14 cellular contexts compared by ENCODE assay signal in genomic region chr1:206067486-206068302, GRCh38. TPM values are rescaled to one million over a fixed set of nuclear protein-coding genes. Genes with fewer than 3 reads are reported as not detected.
DNase-seq lines count a peak whose midpoint lies in the region; ATAC-seq lines count a peak whose summit lies in the region.
"Had no signal": no experiment of that assay in that cellular context is flagged by ENCODE, and none has a peak within 500 bp of the region (broad histone marks: within the 10 kb centered on the region; RNA-seq: fewer than 3 reads in every experiment).

No MANE protein-coding gene starts in this region.

- peaks cover 2% of the 10 kb centered on the region for H3K36me3 Mint-ChIP-seq in activated naive CD8-positive, alpha-beta T cell treated with anti-CD3 and anti-CD28 coated beads, Interleukin-2, amount 50 U/mL, for 24 hours (ENCODE audit: low read depth)
- peaks cover 0 to 5% (median 0%) of the 10 kb centered on the region in 5 donors for H3K36me3 Mint-ChIP-seq in naive thymus-derived CD4-positive, alpha-beta T cell
- peaks cover 2% of the 10 kb centered on the region for H3K36me3 Mint-ChIP-seq in activated T-cell treated with anti-CD3 and anti-CD28 coated beads, Interleukin-2, amount 50 U/mL, for 4 hours (ENCODE audit: insufficient read depth)

- no peaks in the 10 kb centered on the region for H3K9me3 ChIP-seq in naive thymus-derived CD4-positive, alpha-beta T cell (ENCODE audit: control insufficient read depth in 2 of 3, low read length in 3 of 3)
- H3K9me3 ChIP-seq: ascending aorta had no signal

- H3K27ac ChIP-seq in naive thymus-derived CD4-positive, alpha-beta T cell (ENCODE audit: low read depth, low read length), result no peak overlapping the region
- H3K27ac ChIP-seq: ascending aorta, parathyroid adenoma had no signal

- no peak overlapping the region for H3K4me3 Mint-ChIP-seq in activated naive CD8-positive, alpha-beta T cell treated with anti-CD3 and anti-CD28 coated beads, Interleukin-2, amount 50 U/mL, for 24 hours
- no peak overlapping the region for H3K4me3 Mint-ChIP-seq in naive thymus-derived CD4-positive, alpha-beta T cell
- no peak overlapping the region for H3K4me3 Mint-ChIP-seq in activated T-cell treated with anti-CD3 and anti-CD28 coated beads, Interleukin-2, amount 50 U/mL, for 4 hours

- peaks cover 18% of the 10 kb centered on the region for H3K4me1 Mint-ChIP-seq in activated naive CD8-positive, alpha-beta T cell treated with anti-CD3 and anti-CD28 coated beads, Interleukin-2, amount 50 U/mL, for 24 hours
- peaks cover 0 to 13% (median 8%) of the 10 kb centered on the region in 7 donors for H3K4me1 Mint-ChIP-seq in naive thymus-derived CD4-positive, alpha-beta T cell
- peaks cover 17% of the 10 kb centered on the region for H3K4me1 Mint-ChIP-seq in activated T-cell treated with anti-CD3 and anti-CD28 coated beads, Interleukin-2, amount 50 U/mL, for 4 hours (ENCODE audit: low read depth)

- POLR2A ChIA-PET in naive thymus-derived CD4-positive, alpha-beta T cell (lab: Charles Lee), result no interaction called here

- peak overlapping the region; percentile 3 for H3K27ac Mint-ChIP-seq in activated naive CD8-positive, alpha-beta T cell treated with anti-CD3 and anti-CD28 coated beads, Interleukin-2, amount 50 U/mL, for 24 hours
- no peak overlapping the region for H3K27ac Mint-ChIP-seq in naive thymus-derived CD4-positive, alpha-beta T cell

- H3K4me1 ChIP-seq in naive thymus-derived CD4-positive, alpha-beta T cell (ENCODE audit: control insufficient read depth in 2 of 2, insufficient read depth in 2 of 2, low read length in 2 of 2), result no peaks in the 10 kb centered on the region
- H3K4me1 ChIP-seq: ascending aorta, parathyroid adenoma had no signal

- CTCF ChIA-PET in naive thymus-derived CD4-positive, alpha-beta T cell (lab: Charles Lee), result interaction anchor here (0.6 to 0.7 kb wide), 2 partner anchors 12 to 1542 kb away, joined by 3 to 4 read pairs; no protein-coding TSS in a partner anchor

- H3K27me3 ChIP-seq in naive thymus-derived CD4-positive, alpha-beta T cell (ENCODE audit: control insufficient read depth in 2 of 2, insufficient read depth in 2 of 2, low read length in 2 of 2), result no peaks in the 10 kb centered on the region
- H3K27me3 ChIP-seq: ascending aorta had no signal

- H3K9me3 Mint-ChIP-seq in activated naive CD8-positive, alpha-beta T cell treated with anti-CD3 and anti-CD28 coated beads, Interleukin-2, amount 50 U/mL, for 24 hours, result no peaks in the 10 kb centered on the region
- H3K9me3 Mint-ChIP-seq in naive thymus-derived CD4-positive, alpha-beta T cell, result peaks cover 0 to 5% (median 4%) of the 10 kb centered on the region in 11 donors
- H3K9me3 Mint-ChIP-seq in activated T-cell treated with anti-CD3 and anti-CD28 coated beads, Interleukin-2, amount 50 U/mL, for 4 hours, result peaks cover 4% of the 10 kb centered on the region

- peaks cover 9% of the 10 kb centered on the region for H3K27me3 Mint-ChIP-seq in activated naive CD8-positive, alpha-beta T cell treated with anti-CD3 and anti-CD28 coated beads, Interleukin-2, amount 50 U/mL, for 24 hours
- H3K27me3 Mint-ChIP-seq in naive thymus-derived CD4-positive, alpha-beta T cell, result peaks cover 0 to 52% (median 0%) of the 10 kb centered on the region in 5 donors
- H3K27me3 Mint-ChIP-seq in activated T-cell treated with anti-CD3 and anti-CD28 coated beads, Interleukin-2, amount 50 U/mL, for 4 hours (ENCODE audit: low read depth), result peaks cover 2% of the 10 kb centered on the region

- intact Hi-C loops in naive thymus-derived CD4-positive, alpha-beta T cell (cut with micrococcal nuclease), result no loop called here

- H3K4me3 ChIP-seq in naive thymus-derived CD4-positive, alpha-beta T cell (ENCODE audit: low read length), result no peak overlapping the region
- H3K4me3 ChIP-seq: ascending aorta had no signal

- peak; percentile 62 for ATAC-seq in HG02973 (IDR thresholded peaks at IDR 0.05; ENCODE audit: unreplicated experiment)
- ATAC-seq in activated naive CD8-positive, alpha-beta T cell treated with anti-CD3 and anti-CD28 coated beads, Interleukin-2, amount 50 U/mL, for 24 hours, result no peak
- peak; percentile 18 for ATAC-seq in naive thymus-derived CD4-positive, alpha-beta T cell
- ATAC-seq in GM21717 (IDR thresholded peaks at IDR 0.05; ENCODE audit: unreplicated experiment), result no peak
- ATAC-seq in activated T-cell treated with anti-CD3 and anti-CD28 coated beads, Interleukin-2, amount 50 U/mL, for 4 hours, result no peak

- DNase-seq in GF-D8 (lab: John Stamatoyannopoulos, UW) (peak; percentile 26), C1 segment of cervical spinal cord (lab: John Stamatoyannopoulos, UW) (no peak)
- no peak for DNase-seq in activated naive CD8-positive, alpha-beta T cell treated with anti-CD3 and anti-CD28 coated beads, Interleukin-2, amount 50 U/mL, for 24 hours
- no peak for DNase-seq in naive thymus-derived CD4-positive, alpha-beta T cell
- no peak for DNase-seq in activated effector memory CD4-positive, alpha-beta T cell treated with Interleukin-2 at 50 U/mL for 16 hours
- no peak for DNase-seq in activated T-cell treated with anti-CD3 and anti-CD28 coated beads, Interleukin-2, amount 50 U/mL, for 4 hours
- DNase-seq: activated CD4-positive, alpha-beta T cell treated with anti-CD3 and anti-CD28 coated beads for 4 hours; NCI-H2171 treated with DMSO at 0.1 percent for 48 hours had no signal

- no peaks in the 10 kb centered on the region for H3K36me3 ChIP-seq in naive thymus-derived CD4-positive, alpha-beta T cell (ENCODE audit: control insufficient read depth in 2 of 3, insufficient read depth in 3 of 3, low read length in 3 of 3)
- H3K36me3 ChIP-seq: ascending aorta had no signal

RNA-seq across cellular contexts. Expression of gene RHEX, which starts 14.7 kb away (rescaled TPM):
- total RNA-seq in naive thymus-derived CD4-positive, alpha-beta T cell, result 1 to 10 TPM in 2 of 5 experiments, under 1 TPM in 2, not detected in 1; 0.22 to 2.8 (median 0.72) TPM
- not detected for polyA plus RNA-seq in naive thymus-derived CD4-positive, alpha-beta T cell
- not detected for total RNA-seq in activated T-cell treated with anti-CD3 and anti-CD28 coated beads, Interleukin-2, amount 50 U/mL, for 4 hours
- total RNA-seq: mononuclear cell had no signal

RNA-seq across cellular contexts. Expression of gene CTSE, which starts 44.0 kb away (rescaled TPM):
- total RNA-seq in naive thymus-derived CD4-positive, alpha-beta T cell, result not detected
- polyA plus RNA-seq in naive thymus-derived CD4-positive, alpha-beta T cell, result not detected
- under 1 TPM in 1 of 3 donors, not detected in 2; 0.32 TPM for total RNA-seq in activated T-cell treated with anti-CD3 and anti-CD28 coated beads, Interleukin-2, amount 50 U/mL, for 4 hours
- total RNA-seq: ascending aorta, mononuclear cell had no signal

RNA-seq across cellular contexts. Expression of gene AVPR1B, which starts 49.5 kb away (rescaled TPM):
- total RNA-seq in naive thymus-derived CD4-positive, alpha-beta T cell, result under 1 TPM in 1 of 5 experiments, not detected in 4; 0.27 TPM
- not detected for polyA plus RNA-seq in naive thymus-derived CD4-positive, alpha-beta T cell
- not detected for total RNA-seq in activated T-cell treated with anti-CD3 and anti-CD28 coated beads, Interleukin-2, amount 50 U/mL, for 4 hours
- total RNA-seq: ascending aorta, mononuclear cell, ureter had no signal

Comparison
In these comparisons a context has a peak if more than half of its experiments do, and no peak if none do; other contexts are left out.
1. ATAC-seq: peak in HG02973 (single experiment) and naive thymus-derived CD4-positive, alpha-beta T cell (single experiment); none in activated naive CD8-positive, alpha-beta T cell treated with anti-CD3 and anti-CD28 coated beads, Interleukin-2, amount 50 U/mL, for 24 hours (single experiment), GM21717 (single experiment) and activated T-cell treated with anti-CD3 and anti-CD28 coated beads, Interleukin-2, amount 50 U/mL, for 4 hours (0 of 2).